ENCODE assay signal across 8 cellular contexts in the genomic region with DNA sequence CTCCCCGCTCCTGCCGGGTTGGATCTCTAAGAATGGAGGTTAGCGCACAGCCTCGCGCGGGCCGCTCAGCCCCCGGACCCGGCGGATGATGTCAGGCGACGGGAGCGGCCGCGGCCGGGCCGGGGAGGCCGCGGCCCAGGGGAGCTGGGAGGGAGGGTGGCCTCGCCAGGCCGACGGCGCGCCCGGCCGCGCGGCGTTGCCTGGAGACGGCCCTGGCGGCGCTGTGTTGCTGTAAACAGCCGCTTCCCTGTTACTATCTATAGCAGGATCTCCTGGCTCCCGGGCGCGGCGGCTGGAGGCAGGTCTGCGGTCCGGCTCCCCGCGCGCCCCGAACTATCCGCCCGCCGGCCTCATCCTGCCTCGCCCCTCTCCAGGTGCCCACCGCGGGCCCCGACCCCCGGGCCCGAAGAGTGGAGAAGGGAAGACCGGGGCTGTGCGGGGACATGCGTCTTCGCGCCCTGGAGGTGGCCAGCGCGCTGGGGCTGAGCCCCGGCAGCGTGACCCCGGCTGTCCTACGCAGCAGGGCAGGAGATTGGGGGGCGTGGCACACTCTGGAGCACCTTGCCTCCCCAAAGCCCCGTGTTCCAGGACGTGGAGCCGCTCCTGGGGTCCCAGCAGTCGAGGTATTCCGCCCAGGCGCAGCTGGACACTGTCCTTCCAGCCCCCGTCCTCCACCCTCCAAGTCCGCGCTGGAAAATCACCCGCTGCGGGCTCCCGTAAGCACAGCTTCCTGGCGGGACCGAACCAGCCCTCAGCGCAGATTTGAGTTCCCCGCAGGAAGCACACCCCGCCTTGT. TPM values are rescaled to one million over a fixed set of nuclear protein-coding genes. Genes with fewer than 3 reads are reported as not detected.
A peak's percentile ranks its signal among the peaks of the same experiment; 100 is the strongest.
DNase-seq lines count a peak whose midpoint lies in the region; ATAC-seq and TF ChIP-seq lines count a peak whose summit lies in the region.

No MANE protein-coding gene starts in this region.

- no peak overlapping the region for H3K23ac ChIP-seq in mesendoderm (ENCODE audit: low read length)

- peaks cover 4% of the 10 kb centered on the region for H3K27me3 ChIP-seq in CD4-positive, alpha-beta T cell (ENCODE audit: control insufficient read depth, insufficient read depth, low read length)
- no peaks in the 10 kb centered on the region for H3K27me3 ChIP-seq in mesendoderm (ENCODE audit: insufficient read depth, low read length, poor library complexity)
- no peaks in the 10 kb centered on the region for H3K27me3 ChIP-seq in stomach smooth muscle (ENCODE audit: control insufficient read depth in 1 of 2, insufficient read depth in 2 of 2, low read length in 2 of 2)

- TF ChIP-seq CTCF in CD4-positive, alpha-beta T cell (IDR thresholded peaks at IDR 0.05) = no peak
- no peak for TF ChIP-seq CTCF in epithelial cell of esophagus (IDR thresholded peaks at IDR 0.05; ENCODE audit: insufficient read depth, low read depth, low read length, missing control alignments)

- peaks cover 10% of the 10 kb centered on the region for H3K79me1 ChIP-seq in mesendoderm (ENCODE audit: low read length)

- no peak overlapping the region for H2BK120ac ChIP-seq in mesendoderm (ENCODE audit: low read depth, low read length)

- peak overlapping the region; percentile 28 for H3K18ac ChIP-seq in mesendoderm (ENCODE audit: low read length)

- no peaks in the 10 kb centered on the region for H3K9me3 ChIP-seq in CD4-positive, alpha-beta T cell (ENCODE audit: control insufficient read depth, low read length)
- no peaks in the 10 kb centered on the region for H3K9me3 ChIP-seq in stomach smooth muscle (ENCODE audit: control insufficient read depth in 2 of 2, low read length in 2 of 2)

- no peak overlapping the region for H2BK15ac ChIP-seq in mesendoderm (replicated peaks; ENCODE audit: low read depth)

- peak overlapping the region; percentile 98 for H3K4me2 ChIP-seq in mesendoderm (ENCODE audit: low read length)

- peak overlapping the region; percentile 92 for H3K27ac Mint-ChIP-seq in CD4-positive, alpha-beta T cell

- POLR2A ChIA-PET in CD4-positive, alpha-beta T cell (lab: Charles Lee) = interaction anchor here (0.6 to 2.0 kb wide), 10 partner anchors 10 to 440 kb away, joined by 3 to 17 read pairs (median 4); a partner anchor contains a TSS

- no CpG with 5 or more reads among the region's 81 CpGs for WGBS in mesendoderm (ENCODE audit: extremely low coverage, insufficient coverage, low lambda C conversion rate)

- H3K79me2 ChIP-seq in mesendoderm (ENCODE audit: control insufficient read depth, insufficient read depth, low read length) = peaks cover 5% of the 10 kb centered on the region

- no peak overlapping the region for H2AK5ac ChIP-seq in mesendoderm (ENCODE audit: low read length)

- H3K4me3 ChIP-seq in epithelial cell of esophagus (ENCODE audit: low read length) (peak overlapping the region; percentile 79), mesendoderm (ENCODE audit: low read length) (peak overlapping the region; percentile 27), stomach smooth muscle (ENCODE audit: low read length in 2 of 2) (peak overlapping the region; percentile 74 to 96)

- CTCF ChIA-PET in CD4-positive, alpha-beta T cell (lab: Charles Lee) = interaction anchor here (0.7 to 3.1 kb wide), 5 partner anchors 17 to 384 kb away, joined by 3 to 10 read pairs (median 3); a partner anchor contains a TSS

- peak in 8 of 10 experiments; percentile 12 to 74 (median 54) for DNase-seq in CD4-positive, alpha-beta T cell
- DNase-seq in NCI-H748 (lab: John Stamatoyannopoulos, UW; ENCODE audit: unreplicated experiment) (peak; percentile 91), epithelial cell of esophagus (ENCODE audit: low read depth) (peak; percentile 79), mesendoderm (peak; percentile 95)
- peak; percentile 70 for DNase-seq in activated CD8-positive, alpha-beta memory T cell treated with anti-CD3 and anti-CD28 coated beads, Interleukin-2, amount 50 U/mL, for 48 hours
- DNase-seq in NK-92 treated with Interleukin-12 subunit alpha and Interleukin-12 subunit beta, amount 100 ng/mL, for 24 hours (lab: John Stamatoyannopoulos, UW) = no peak

- H3K4ac ChIP-seq in mesendoderm (ENCODE audit: low read depth, low read length) = no peak overlapping the region

- H3K36me3 Mint-ChIP-seq in CD4-positive, alpha-beta T cell (ENCODE audit: low read depth) = peaks cover 46% of the 10 kb centered on the region

- H4K8ac ChIP-seq in mesendoderm (ENCODE audit: low read depth, low read length) = no peak overlapping the region

- no peak overlapping the region for H4K5ac ChIP-seq in mesendoderm (ENCODE audit: low read length)

- intact Hi-C loops in CD4-positive, alpha-beta T cell (cut with DNase I, micrococcal nuclease) = no loop called here

- peak; percentile 2 for ATAC-seq in CD4-positive, alpha-beta T cell (ENCODE audit: poor library complexity)
- peak; percentile 30 for ATAC-seq in HG02588 (IDR thresholded peaks at IDR 0.05; ENCODE audit: unreplicated experiment)

- H3K36me3 ChIP-seq in mesendoderm (ENCODE audit: control insufficient read depth, insufficient read depth, low read length) (no peaks in the 10 kb centered on the region), stomach smooth muscle (ENCODE audit: control insufficient read depth in 2 of 2, insufficient read depth in 2 of 2, low read length in 2 of 2) (peaks cover 14 to 23% of the 10 kb centered on the region in 2 donors)

- H3K9me3 Mint-ChIP-seq in CD4-positive, alpha-beta T cell = no peaks in the 10 kb centered on the region

- H3K56ac ChIP-seq in mesendoderm (ENCODE audit: low read length) = peak overlapping the region; percentile 85

- H3K27me3 Mint-ChIP-seq in CD4-positive, alpha-beta T cell = peaks cover 61% of the 10 kb centered on the region

- peaks cover 60% of the 10 kb centered on the region for H3K4me1 Mint-ChIP-seq in CD4-positive, alpha-beta T cell (ENCODE audit: low read depth)

- H3K4me1 ChIP-seq in mesendoderm (ENCODE audit: control insufficient read depth, low read depth, low read length) (peaks cover 16% of the 10 kb centered on the region), stomach smooth muscle (ENCODE audit: control insufficient read depth, insufficient read depth, low read length) (peaks cover 56% of the 10 kb centered on the region)

- no peak overlapping the region for H3K27ac ChIP-seq in CD4-positive, alpha-beta T cell (ENCODE audit: low read depth, low read length)
- H3K27ac ChIP-seq in mesendoderm (ENCODE audit: low read depth, low read length) = peak overlapping the region; percentile 14
- H3K27ac ChIP-seq in stomach smooth muscle (ENCODE audit: low read length) = peak overlapping the region; percentile 99

- H3K9ac ChIP-seq in mesendoderm (ENCODE audit: low read length) = peak overlapping the region; percentile 62
- H3K9ac ChIP-seq in stomach smooth muscle (ENCODE audit: low read length in 2 of 2) = peak overlapping the region; percentile 89 to 97

- H2BK5ac ChIP-seq in mesendoderm (ENCODE audit: low read length) = no peak overlapping the region

- peak overlapping the region; percentile 94 for H3K4me3 Mint-ChIP-seq in CD4-positive, alpha-beta T cell

RNA-seq across cellular contexts. Expression of a gene that starts 1.4 kb away (rescaled TPM):
- total RNA-seq in CD4-positive, alpha-beta T cell = 1,000 to 10,000 TPM; 1,565 to 1,685 TPM
- 30.2 TPM for polyA plus RNA-seq in mesendoderm (2013, experiment 1 of 2)
- polyA plus RNA-seq in mesendoderm (2013, experiment 2 of 2) = 33.0 TPM

Comparison
In these comparisons a context has a peak if more than half of its experiments do, and no peak if none do; other contexts are left out.
1. H3K4me3 ChIP-seq: peak in every context shown above with its lines; median percentile 85 in stomach smooth muscle; 79 in epithelial cell of esophagus; 27 in mesendoderm.